Comparison of ENCODE assay signal across 17 cellular contexts in the genomic region with DNA sequence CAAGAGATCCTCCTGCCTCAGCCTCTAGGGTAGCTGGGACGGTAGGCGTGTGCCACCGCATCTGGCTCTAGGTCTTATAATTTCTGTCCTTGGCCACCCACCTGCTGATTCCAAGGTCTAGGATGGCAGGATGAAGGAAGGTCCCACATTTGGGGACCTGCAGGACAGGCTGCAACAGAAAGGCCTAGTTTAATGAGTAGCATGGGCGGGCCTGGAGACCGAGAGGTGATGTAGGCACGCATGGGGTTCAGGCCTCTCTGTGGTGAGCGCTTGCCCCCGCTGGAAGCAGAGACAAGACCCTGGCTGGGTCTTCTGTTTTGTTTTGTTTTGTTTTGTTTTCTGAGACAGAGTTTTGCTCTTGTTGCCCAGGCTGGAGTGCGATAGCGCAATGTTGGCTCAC. TPM values are rescaled to one million over a fixed set of nuclear protein-coding genes. Genes with fewer than 3 reads are reported as not detected.
DNase-seq lines count a peak whose midpoint lies in the region; ATAC-seq and TF ChIP-seq lines count a peak whose summit lies in the region.
"Had no signal": no experiment of that assay in that cellular context is flagged by ENCODE, and none has a peak within 500 bp of the region (broad histone marks: within the 10 kb centered on the region; RNA-seq: fewer than 3 reads in every experiment).

No MANE protein-coding gene starts in this region.

- no peaks in the 10 kb centered on the region for H3K27me3 Mint-ChIP-seq in activated T-helper 1 cell treated with anti-CD3 and anti-CD28 coated beads, Interleukin-12 subunit alpha, Interleukin-12 subunit beta, Interleukin-2, Interleukin-4 antibody, amounts not matched to agents 30 ng/mL and 10 ng/mL and 1 ng/mL, durations not matched to agents 14 hours and 24 hours and 36 hours (ENCODE audit: insufficient read depth)
- no peaks in the 10 kb centered on the region for H3K27me3 Mint-ChIP-seq in mesothelial cell of epicardium (ENCODE audit: low read depth)
- H3K27me3 Mint-ChIP-seq: CD4-positive, CD25-positive, alpha-beta regulatory T cell had no signal

- intact Hi-C loops in Right ventricle myocardium inferior (cut with DNase I) = no loop called here
- intact Hi-C loops in heart right ventricle (cut with DNase I) = no loop called here
- intact Hi-C loops in activated T-helper 1 cell treated with anti-CD3 and anti-CD28 coated beads, Interleukin-12 subunit alpha, Interleukin-12 subunit beta, Interleukin-2, Interleukin-4 antibody, amounts not matched to agents 30 ng/mL and 10 ng/mL and 1 ng/mL, durations not matched to agents 14 hours and 24 hours and 36 hours (cut with micrococcal nuclease) = no loop called here
- intact Hi-C loops in thyroid gland (cut with DNase I) = no loop called here

- no peak for TF ChIP-seq CTCF in heart right ventricle (IDR thresholded peaks at IDR 0.05)
- no peak for TF ChIP-seq CTCF in mesothelial cell of epicardium (IDR thresholded peaks at IDR 0.05; ENCODE audit: unreplicated experiment)
- no peak for TF ChIP-seq CTCF in thyroid gland (IDR thresholded peaks at IDR 0.05)

- TF ChIP-seq POLR2A in thyroid gland (IDR thresholded peaks at IDR 0.05) = no peak
- TF ChIP-seq POLR2A in GM18505 (IDR thresholded peaks at IDR 0.05; ENCODE audit: borderline replicate concordance, extremely low read depth, insufficient read depth, insufficient read length) = no peak

- H3K27ac Mint-ChIP-seq in activated T-helper 1 cell treated with anti-CD3 and anti-CD28 coated beads, Interleukin-12 subunit alpha, Interleukin-12 subunit beta, Interleukin-2, Interleukin-4 antibody, amounts not matched to agents 30 ng/mL and 10 ng/mL and 1 ng/mL, durations not matched to agents 14 hours and 24 hours and 36 hours = peak overlapping the region; percentile 29
- H3K27ac Mint-ChIP-seq in mesothelial cell of epicardium = peak overlapping the region; percentile 56

- H3K27ac ChIP-seq in heart right ventricle (peak overlapping the region in 1 of 10 donors; percentile 26), thyroid gland (peak overlapping the region in 2 of 3 donors; percentile 54 to 73)
- H3K27ac ChIP-seq: HL-60 had no signal

- peaks cover 3 to 69% (median 13%) of the 10 kb centered on the region in 9 donors for H3K4me1 ChIP-seq in heart right ventricle
- H3K4me1 ChIP-seq in thyroid gland = peaks cover 0 to 20% of the 10 kb centered on the region in 2 donors

- H3K9me3 ChIP-seq in heart right ventricle (no peaks in the 10 kb centered on the region), thyroid gland (no peaks in the 10 kb centered on the region)

- H3K4me3 ChIP-seq in heart right ventricle (no peak overlapping the region), thyroid gland (replicated peaks in 1 of 3) (no peak overlapping the region)

- H3K9me3 Mint-ChIP-seq in activated T-helper 1 cell treated with anti-CD3 and anti-CD28 coated beads, Interleukin-12 subunit alpha, Interleukin-12 subunit beta, Interleukin-2, Interleukin-4 antibody, amounts not matched to agents 30 ng/mL and 10 ng/mL and 1 ng/mL, durations not matched to agents 14 hours and 24 hours and 36 hours = no peaks in the 10 kb centered on the region
- no peaks in the 10 kb centered on the region for H3K9me3 Mint-ChIP-seq in mesothelial cell of epicardium
- H3K9me3 Mint-ChIP-seq: CD4-positive, CD25-positive, alpha-beta regulatory T cell had no signal

- ATAC-seq in Right ventricle myocardium inferior (no peak), heart right ventricle (no peak), HG03280 (IDR thresholded peaks at IDR 0.05; ENCODE audit: unreplicated experiment) (no peak), GM18505 (IDR thresholded peaks at IDR 0.05; ENCODE audit: unreplicated experiment) (no peak)

- H3K27me3 ChIP-seq in heart right ventricle (peaks cover 0 to 11% (median 7%) of the 10 kb centered on the region in 7 donors), thyroid gland (no peaks in the 10 kb centered on the region)

- H3K36me3 Mint-ChIP-seq in activated T-helper 1 cell treated with anti-CD3 and anti-CD28 coated beads, Interleukin-12 subunit alpha, Interleukin-12 subunit beta, Interleukin-2, Interleukin-4 antibody, amounts not matched to agents 30 ng/mL and 10 ng/mL and 1 ng/mL, durations not matched to agents 14 hours and 24 hours and 36 hours (ENCODE audit: low read depth) = no peaks in the 10 kb centered on the region
- no peaks in the 10 kb centered on the region for H3K36me3 Mint-ChIP-seq in mesothelial cell of epicardium
- H3K36me3 Mint-ChIP-seq: CD4-positive, CD25-positive, alpha-beta regulatory T cell had no signal

- no peak overlapping the region for H3K4me3 Mint-ChIP-seq in activated T-helper 1 cell treated with anti-CD3 and anti-CD28 coated beads, Interleukin-12 subunit alpha, Interleukin-12 subunit beta, Interleukin-2, Interleukin-4 antibody, amounts not matched to agents 30 ng/mL and 10 ng/mL and 1 ng/mL, durations not matched to agents 14 hours and 24 hours and 36 hours
- H3K4me3 Mint-ChIP-seq in mesothelial cell of epicardium = no peak overlapping the region

- H3K36me3 ChIP-seq in heart right ventricle (no peaks in the 10 kb centered on the region), thyroid gland (no peaks in the 10 kb centered on the region)

- peak; percentile 50 for DNase-seq in Right ventricle myocardium inferior (ENCODE audit: missing footprints)
- no peak for DNase-seq in heart right ventricle
- no peak for DNase-seq in activated T-helper 1 cell treated with anti-CD3 and anti-CD28 coated beads, Interleukin-12 subunit alpha, Interleukin-12 subunit beta, Interleukin-2, Interleukin-4 antibody, amounts not matched to agents 30 ng/mL and 10 ng/mL and 1 ng/mL, durations not matched to agents 14 hours and 24 hours and 36 hours (ENCODE audit: low spot score)
- no peak for DNase-seq in mesothelial cell of epicardium (ENCODE audit: low spot score in 2 of 2, unreplicated experiment in 2 of 2)
- DNase-seq in thyroid gland = no peak
- DNase-seq in HPDE6-E6E7 (ENCODE audit: extremely low spot score) = no peak
- DNase-seq: CD4-positive, CD25-positive, alpha-beta regulatory T cell; DMS79 treated with DMSO at 0.1 percent for 48 hours; HCEC 1CT; KBM-7; NCI-H1436 had no signal

- H3K4me1 Mint-ChIP-seq in activated T-helper 1 cell treated with anti-CD3 and anti-CD28 coated beads, Interleukin-12 subunit alpha, Interleukin-12 subunit beta, Interleukin-2, Interleukin-4 antibody, amounts not matched to agents 30 ng/mL and 10 ng/mL and 1 ng/mL, durations not matched to agents 14 hours and 24 hours and 36 hours (ENCODE audit: low read depth) = peaks cover 35% of the 10 kb centered on the region
- H3K4me1 Mint-ChIP-seq in mesothelial cell of epicardium = peaks cover 50% of the 10 kb centered on the region

- 95 to 97% methylated on average over 10 of the region's 10 CpGs for WGBS in heart right ventricle, 2 donors
- WGBS in thyroid gland, 2 donors = 81 to 86% methylated on average over 10 of the region's 10 CpGs

RNA-seq across cellular contexts. Expression of a gene that starts 33.7 kb away (rescaled TPM):
- total RNA-seq in Right ventricle myocardium inferior (not detected), heart right ventricle (not detected), mesothelial cell of epicardium (1.5 to 1.8 TPM (median 1.5 TPM) in 3 replicates), thyroid gland (not detected)
- polyA plus RNA-seq in heart right ventricle = not detected
- total RNA-seq in activated T-helper 1 cell treated with anti-CD3 and anti-CD28 coated beads, Interleukin-12 subunit alpha, Interleukin-12 subunit beta, Interleukin-2, Interleukin-4 antibody, amounts not matched to agents 30 ng/mL and 10 ng/mL and 1 ng/mL, durations not matched to agents 14 hours and 24 hours and 36 hours = not detected in 2 replicates
- total RNA-seq: CD4-positive, CD25-positive, alpha-beta regulatory T cell; G401; NCI-H460; SK-MEL-5 had no signal
- polyA plus RNA-seq: CD4-positive, CD25-positive, alpha-beta regulatory T cell had no signal

RNA-seq across cellular contexts. Expression of a gene that starts 51.1 kb away (rescaled TPM):
- total RNA-seq in Right ventricle myocardium inferior (1.2 TPM), heart right ventricle (1 to 10 TPM in 3 of 10 donors, under 1 TPM in 5, not detected in 2; 0.13 to 7.6 (median 0.79) TPM), mesothelial cell of epicardium (22.8 to 23.8 TPM (median 22.9 TPM) in 3 replicates), thyroid gland (under 1 TPM in 3 of 4 donors, not detected in 1; 0.11 to 0.83 (median 0.13) TPM)
- polyA plus RNA-seq in heart right ventricle = under 1 TPM; 0.22 to 0.28 TPM
- 39.4 and 39.6 TPM in 2 replicates for total RNA-seq in activated T-helper 1 cell treated with anti-CD3 and anti-CD28 coated beads, Interleukin-12 subunit alpha, Interleukin-12 subunit beta, Interleukin-2, Interleukin-4 antibody, amounts not matched to agents 30 ng/mL and 10 ng/mL and 1 ng/mL, durations not matched to agents 14 hours and 24 hours and 36 hours
